10 cellular contexts compared by ENCODE assay signal in genomic region chr17:47280072-47280811, GRCh38. TPM values are rescaled to one million over a fixed set of nuclear protein-coding genes. Genes with fewer than 3 reads are reported as not detected.
A peak's percentile ranks its signal among the peaks of the same experiment; 100 is the strongest.
DNase-seq lines count a peak whose midpoint lies in the region; ATAC-seq and TF ChIP-seq lines count a peak whose summit lies in the region.
"Had no signal": no experiment of that assay in that cellular context is flagged by ENCODE, and none has a peak within 500 bp of the region (broad histone marks: within the 10 kb centered on the region; RNA-seq: fewer than 3 reads in every experiment).

No MANE protein-coding gene starts in this region.

- peaks cover 4% of the 10 kb centered on the region for H3K27me3 Mint-ChIP-seq in dendritic cell treated with granulocyte-macrophage colony-stimulating factor and Interleukin-4, amounts not matched to agents 40 ng/mL and 50 ng/mL, for 4 days
- H3K27me3 Mint-ChIP-seq in naive B cell: no peaks in the 10 kb centered on the region
- no peaks in the 10 kb centered on the region for H3K27me3 Mint-ChIP-seq in activated naive CD4-positive, alpha-beta T cell treated with anti-CD3 and anti-CD28 coated beads for 36 hours (ENCODE audit: low read depth)

- DNase-seq in heart right ventricle (no peak), left cardiac atrium (no peak), naive B cell (no peak), omental fat pad (ENCODE audit: low spot score) (no peak), dedifferentiated amniotic fluid mesenchymal stem cell (ENCODE audit: extremely low spot score) (no peak), SW480 (ENCODE audit: low spot score) (no peak)
- DNase-seq in activated naive CD4-positive, alpha-beta T cell treated with anti-CD3 and anti-CD28 coated beads for 36 hours: no peak
- DNase-seq: activated naive CD4-positive, alpha-beta T cell treated with anti-CD3 and anti-CD28 coated beads, Interleukin-2, amount 10 ng/mL, durations not matched to agents 7 days and 5 days; stimulated activated CD4-positive, alpha-beta T cell treated with anti-CD3 and anti-CD28 coated beads, Interleukin-4, amount 100 ng/mL, for 24 hours had no signal

- H3K9me3 ChIP-seq in heart right ventricle: no peaks in the 10 kb centered on the region

- H3K4me1 Mint-ChIP-seq in dendritic cell treated with granulocyte-macrophage colony-stimulating factor and Interleukin-4, amounts not matched to agents 40 ng/mL and 50 ng/mL, for 4 days (ENCODE audit: low read depth): peaks cover 63% of the 10 kb centered on the region
- peaks cover 60 to 85% (median 79%) of the 10 kb centered on the region in 3 donors for H3K4me1 Mint-ChIP-seq in naive B cell
- no peaks in the 10 kb centered on the region for H3K4me1 Mint-ChIP-seq in activated naive CD4-positive, alpha-beta T cell treated with anti-CD3 and anti-CD28 coated beads for 36 hours (ENCODE audit: low read depth)

- peak overlapping the region; percentile 73 to 92 (median 86) for H3K27ac ChIP-seq in heart right ventricle

- peaks cover 0 to 16% (median 0%) of the 10 kb centered on the region in 9 donors for H3K36me3 ChIP-seq in heart right ventricle

- H3K4me3 ChIP-seq in heart right ventricle: no peak overlapping the region

- intact Hi-C loops in heart right ventricle (cut with DNase I) (no loop called here), left cardiac atrium (cut with DNase I) (no loop called here)
- intact Hi-C loops in dendritic cell treated with granulocyte-macrophage colony-stimulating factor and Interleukin-4, amounts not matched to agents 40 ng/mL and 50 ng/mL, for 4 days (cut with micrococcal nuclease): no loop called here
- intact Hi-C loops in activated naive CD4-positive, alpha-beta T cell treated with anti-CD3 and anti-CD28 coated beads for 36 hours (cut with micrococcal nuclease): no loop called here

- 90 to 94% methylated on average over 14 of the region's 14 CpGs for WGBS in heart right ventricle, 2 donors

- ATAC-seq in heart right ventricle (no peak), left cardiac atrium (no peak), naive B cell (ENCODE audit: low read depth in 2 of 2) (no peak), omental fat pad (ENCODE audit: low FRiP score) (no peak)

- peaks cover 38 to 61% (median 50%) of the 10 kb centered on the region in 9 donors for H3K4me1 ChIP-seq in heart right ventricle

- peak overlapping the region; percentile 79 for H3K27ac Mint-ChIP-seq in dendritic cell treated with granulocyte-macrophage colony-stimulating factor and Interleukin-4, amounts not matched to agents 40 ng/mL and 50 ng/mL, for 4 days
- H3K27ac Mint-ChIP-seq in naive B cell: peak overlapping the region; percentile 15 to 96 (median 70)
- H3K27ac Mint-ChIP-seq in activated naive CD4-positive, alpha-beta T cell treated with anti-CD3 and anti-CD28 coated beads for 36 hours: no peak overlapping the region
- H3K27ac Mint-ChIP-seq: activated naive CD4-positive, alpha-beta T cell treated with anti-CD3 and anti-CD28 coated beads, Interleukin-2, amount 10 ng/mL, durations not matched to agents 7 days and 5 days had no signal

- no peaks in the 10 kb centered on the region for H3K9me3 Mint-ChIP-seq in dendritic cell treated with granulocyte-macrophage colony-stimulating factor and Interleukin-4, amounts not matched to agents 40 ng/mL and 50 ng/mL, for 4 days
- peaks cover 0 to 3% (median 0%) of the 10 kb centered on the region in 7 donors for H3K9me3 Mint-ChIP-seq in naive B cell
- no peaks in the 10 kb centered on the region for H3K9me3 Mint-ChIP-seq in activated naive CD4-positive, alpha-beta T cell treated with anti-CD3 and anti-CD28 coated beads for 36 hours
- H3K9me3 Mint-ChIP-seq: activated naive CD4-positive, alpha-beta T cell treated with anti-CD3 and anti-CD28 coated beads, Interleukin-2, amount 10 ng/mL, durations not matched to agents 7 days and 5 days had no signal

- CTCF ChIA-PET in activated naive CD4-positive, alpha-beta T cell treated with anti-CD3 and anti-CD28 coated beads for 36 hours (lab: Charles Lee): interaction anchor here (0.8 kb wide), 1 partner anchor 35 kb away, joined by 3 read pairs; no protein-coding TSS in a partner anchor

- TF ChIP-seq CTCF in heart right ventricle (IDR thresholded peaks at IDR 0.05) (no peak), omental fat pad (IDR thresholded peaks at IDR 0.05) (no peak)

- H3K27me3 ChIP-seq in heart right ventricle: no peaks in the 10 kb centered on the region

- H3K4me3 Mint-ChIP-seq in dendritic cell treated with granulocyte-macrophage colony-stimulating factor and Interleukin-4, amounts not matched to agents 40 ng/mL and 50 ng/mL, for 4 days: no peak overlapping the region
- H3K4me3 Mint-ChIP-seq in naive B cell: peak overlapping the region in 4 of 8 donors; percentile 20 to 95 (median 82)
- no peak overlapping the region for H3K4me3 Mint-ChIP-seq in activated naive CD4-positive, alpha-beta T cell treated with anti-CD3 and anti-CD28 coated beads for 36 hours
- H3K4me3 Mint-ChIP-seq: activated naive CD4-positive, alpha-beta T cell treated with anti-CD3 and anti-CD28 coated beads, Interleukin-2, amount 10 ng/mL, durations not matched to agents 7 days and 5 days had no signal

- no peaks in the 10 kb centered on the region for H3K36me3 Mint-ChIP-seq in dendritic cell treated with granulocyte-macrophage colony-stimulating factor and Interleukin-4, amounts not matched to agents 40 ng/mL and 50 ng/mL, for 4 days (ENCODE audit: low read depth)
- no peaks in the 10 kb centered on the region for H3K36me3 Mint-ChIP-seq in naive B cell
- no peaks in the 10 kb centered on the region for H3K36me3 Mint-ChIP-seq in activated naive CD4-positive, alpha-beta T cell treated with anti-CD3 and anti-CD28 coated beads for 36 hours (ENCODE audit: low read depth)
- H3K36me3 Mint-ChIP-seq: activated naive CD4-positive, alpha-beta T cell treated with anti-CD3 and anti-CD28 coated beads, Interleukin-2, amount 10 ng/mL, durations not matched to agents 7 days and 5 days had no signal

RNA-seq across cellular contexts. Expression of gene ITGB3, which starts 26.6 kb away (rescaled TPM):
- total RNA-seq in heart right ventricle: 10 to 100 TPM in 1 of 10 donors, 1 to 10 TPM in 9; 2.5 to 18.0 (median 3.5) TPM
- polyA plus RNA-seq in heart right ventricle: 1 to 10 TPM; 1.9 to 2.4 TPM
- 10 to 100 TPM in 1 of 2 donors, 1 to 10 TPM in 1; 5.9 to 19.5 TPM for total RNA-seq in left cardiac atrium
- 1 to 10 TPM in 5 of 6 donors, not detected in 1; 2.1 to 9.2 (median 5.1) TPM for polyA plus RNA-seq in naive B cell (ENCODE audit: low read depth in 6 of 6)
- total RNA-seq in omental fat pad: 10 to 100 TPM; 12.1 to 72.9 (median 17.5) TPM
- total RNA-seq in activated naive CD4-positive, alpha-beta T cell treated with anti-CD3 and anti-CD28 coated beads for 36 hours: not detected

RNA-seq across cellular contexts. Expression of gene EFCAB13, which starts 43.5 kb away (rescaled TPM):
- total RNA-seq in heart right ventricle (1 to 10 TPM in 9 of 10 donors, under 1 TPM in 1; 0.92 to 3.8 (median 2.1) TPM), left cardiac atrium (1 to 10 TPM; 5.7 to 6.8 TPM), omental fat pad (10 to 100 TPM in 1 of 4 donors, 1 to 10 TPM in 3; 3.3 to 17.2 (median 6.2) TPM)
- polyA plus RNA-seq in heart right ventricle (1 to 10 TPM in 1 of 2 donors, under 1 TPM in 1; 0.32 to 2.9 TPM), naive B cell (ENCODE audit: low read depth in 6 of 6) (10 to 100 TPM; 27.5 to 43.7 (median 33.8) TPM)
- 1 to 10 TPM; 7.0 to 7.1 TPM for total RNA-seq in activated naive CD4-positive, alpha-beta T cell treated with anti-CD3 and anti-CD28 coated beads for 36 hours
